Comparison of ENCODE assay signal across 24 cellular contexts in genomic region chr10:71067098-71067760, GRCh38.
A peak's percentile ranks its signal among the peaks of the same experiment; 100 is the strongest.
DNase-seq lines count a peak whose midpoint lies in the region; ATAC-seq, FAIRE-seq and TF ChIP-seq lines count a peak whose summit lies in the region.
"Had no signal": no experiment of that assay in that cellular context is flagged by ENCODE, and none has a peak within 500 bp of the region (broad histone marks: within the 10 kb centered on the region; RNA-seq: fewer than 3 reads in every experiment).

No MANE protein-coding gene starts in this region.

- no TSS peak for BruUV-seq in HepG2 (replicated peaks; lab: Mats Ljungman, UMichigan)

- TF ChIP-seq RAD21 in HepG2 (CRISPR knock-in tag; IDR thresholded peaks at IDR 0.05), result no peak

- CTCF ChIA-PET in HepG2 (lab: Yijun Ruan, JAX; ENCODE audit: low intra/inter-chr PET ratio, low total read pairs), result no interaction called here

- TF ChIP-seq EP300 in HepG2 (IDR thresholded peaks at IDR 0.05; ENCODE audit: low read depth in 2 of 2, low read length in 2 of 2), result no peak
- TF ChIP-seq EP300 in HepG2 (CRISPR knock-in tag; IDR thresholded peaks at IDR 0.05; ENCODE audit: borderline replicate concordance), result no peak

- WGBS in HepG2 (ENCODE audit: low lambda C conversion rate), result 30% methylated on average over 15 of the region's 19 CpGs

- FAIRE-seq in HepG2 (lab: Jason Lieb, UNC), result no peak
- FAIRE-seq: A204.1, GM12892, pancreas had no signal

- H3K36me3 ChIP-seq in right atrium auricular region (no peaks in the 10 kb centered on the region), Peyer's patch (no peaks in the 10 kb centered on the region), HepG2 (replicated peaks in 1 of 2; ENCODE audit: control insufficient read depth in 1 of 2, insufficient read depth in 2 of 2, low read length in 2 of 2) (no peaks in the 10 kb centered on the region)
- H3K36me3 ChIP-seq: pancreas, sigmoid colon, upper lobe of left lung had no signal

- H3K9ac ChIP-seq in HepG2 (ENCODE audit: insufficient read depth, low read depth, low read length), result no peak overlapping the region

- no peak overlapping the region for H3K4me2 ChIP-seq in HepG2 (ENCODE audit: low read depth, low read length)

- in situ Hi-C loops in HepG2 (cut with HindIII; ENCODE audit: extremely low pct_ligation_motif_present, low pct_unique_long_range_greater_than_20kb), result no loop called here

- POLR2A ChIA-PET in HepG2 (lab: Yijun Ruan, JAX), result no interaction called here

- TF ChIP-seq POLR2A in Peyer's patch (IDR thresholded peaks at IDR 0.05), result no peak
- TF ChIP-seq POLR2A in HepG2 (IDR thresholded peaks at IDR 0.05; ENCODE audit: insufficient read depth in 1 of 2, low read depth in 2 of 2, low read length in 2 of 2), result no peak

- H2AFZ ChIP-seq in HepG2 (ENCODE audit: low read length), result no peak overlapping the region

- intact Hi-C loops in HepG2 (cut with micrococcal nuclease; ENCODE audit: unreplicated experiment), result no loop called here

- H4K20me1 ChIP-seq in HepG2 (ENCODE audit: insufficient read depth, low read length), result no peaks in the 10 kb centered on the region

- no peak for ATAC-seq in HepG2
- ATAC-seq: left colon, natural killer cell, pancreas had no signal

- DNase-seq in NCI-H1417 (lab: John Stamatoyannopoulos, UW) (peak in 2 of 3 experiments; percentile 14 to 57), NCI-H1417 treated with DMSO at 0.1 percent for 48 hours (lab: John Stamatoyannopoulos, UW) (no peak), CD1c-positive myeloid dendritic cell (ENCODE audit: extremely low spot score) (peak; percentile 81), OCI-M1 (lab: John Stamatoyannopoulos, UW) (peak; percentile 18), right atrium auricular region (ENCODE audit: low spot score) (no peak), Peyer's patch (no peak), HepG2 (ENCODE audit: low spot score) (no peak), KG1 (lab: John Stamatoyannopoulos, UW) (no peak)
- DNase-seq: activated naive CD4-positive, alpha-beta T cell; activated T-cell treated with anti-CD3 and anti-CD28 coated beads, Interleukin-2, amount 50 U/mL, for 1 hour; amniotic stem cell; central memory CD4-positive, alpha-beta T cell; dermis blood vessel endothelial cell; left colon; midbrain; natural killer cell; NCI-H187; NCI-H446; pancreas; sigmoid colon; stimulated activated CD4-positive, alpha-beta T cell treated with anti-CD3 and anti-CD28 coated beads, Interleukin-15, amount 100 ng/mL, for 24 hours; upper lobe of left lung had no signal

- H3K9me3 ChIP-seq in right atrium auricular region, result no peaks in the 10 kb centered on the region
- no peaks in the 10 kb centered on the region for H3K9me3 ChIP-seq in Peyer's patch
- no peaks in the 10 kb centered on the region for H3K9me3 ChIP-seq in HepG2 (ENCODE audit: low read length)
- H3K9me3 ChIP-seq: pancreas, sigmoid colon, upper lobe of left lung had no signal

- H3K4me3 ChIP-seq in right atrium auricular region (no peak overlapping the region), Peyer's patch (no peak overlapping the region), HepG2 (replicated peaks in 1 of 3; ENCODE audit: insufficient read depth in 1 of 3, low read depth in 2 of 3, low read length in 3 of 3) (no peak overlapping the region)
- H3K4me3 ChIP-seq: pancreas, sigmoid colon, upper lobe of left lung had no signal

- no peaks in the 10 kb centered on the region for H3K79me2 ChIP-seq in HepG2 (ENCODE audit: insufficient read depth, low read length)

- H3K4me1 ChIP-seq in right atrium auricular region, result peaks cover 0 to 46% of the 10 kb centered on the region in 2 donors
- H3K4me1 ChIP-seq in Peyer's patch, result no peaks in the 10 kb centered on the region
- no peaks in the 10 kb centered on the region for H3K4me1 ChIP-seq in HepG2 (ENCODE audit: insufficient read depth, low read length)
- H3K4me1 ChIP-seq: pancreas, sigmoid colon, upper lobe of left lung had no signal

- H3K27me3 ChIP-seq in right atrium auricular region, result no peaks in the 10 kb centered on the region
- H3K27me3 ChIP-seq in Peyer's patch, result no peaks in the 10 kb centered on the region
- peaks cover 5 to 54% of the 10 kb centered on the region in 2 experiments; a peak in 4 of 5 replicates for H3K27me3 ChIP-seq in HepG2 (ENCODE audit: control insufficient read depth in 1 of 2, insufficient read depth in 2 of 2, low read length in 2 of 2)
- H3K27me3 ChIP-seq: pancreas, sigmoid colon, upper lobe of left lung had no signal

- peak overlapping the region; percentile 75 to 82 for H3K27ac ChIP-seq in right atrium auricular region
- no peak overlapping the region for H3K27ac ChIP-seq in Peyer's patch
- H3K27ac ChIP-seq in HepG2 (ENCODE audit: extremely low read length, insufficient read depth, low read length), result no peak overlapping the region
- H3K27ac ChIP-seq: pancreas, sigmoid colon, upper lobe of left lung had no signal

- TF ChIP-seq CTCF in right atrium auricular region (IDR thresholded peaks at IDR 0.05) (no peak), Peyer's patch (IDR thresholded peaks at IDR 0.05) (no peak), HepG2 (CRISPR knock-in tag; IDR thresholded peaks at IDR 0.05) (no peak)

TF ChIP-seq in HepG2, 621 proteins besides CTCF, POLR2A, EP300 and RAD21:
- TF ChIP-seq HMG20B (CRISPR knock-in tag; conservative IDR thresholded peaks at IDR 0.05), result no peak
- TF ChIP-seq NFAT5 (CRISPR knock-in tag; IDR thresholded peaks at IDR 0.05), result no peak
- TF ChIP-seq ARNT2 (CRISPR knock-in tag; IDR thresholded peaks at IDR 0.05; ENCODE audit: low read depth), result no peak
- TF ChIP-seq ZNF362 (CRISPR knock-in tag; IDR thresholded peaks at IDR 0.05; ENCODE audit: borderline replicate concordance), result no peak
- no peak for TF ChIP-seq GATAD1 (CRISPR knock-in tag; IDR thresholded peaks at IDR 0.05)

Comparison
In these comparisons a context has a peak if more than half of its experiments do, and no peak if none do; other contexts are left out.
1. DNase-seq: peak in NCI-H1417 (2 of 3), CD1c-positive myeloid dendritic cell (single experiment) and OCI-M1 (single experiment); none in NCI-H1417 treated with DMSO at 0.1 percent for 48 hours (single experiment), right atrium auricular region (single experiment), Peyer's patch (0 of 3), HepG2 (single experiment) and KG1 (single experiment).
2. H3K27ac ChIP-seq: peak in right atrium auricular region (2 of 2); none in Peyer's patch (0 of 4) and HepG2 (single experiment).